8 cellular contexts compared by ENCODE assay signal in the genomic region with DNA sequence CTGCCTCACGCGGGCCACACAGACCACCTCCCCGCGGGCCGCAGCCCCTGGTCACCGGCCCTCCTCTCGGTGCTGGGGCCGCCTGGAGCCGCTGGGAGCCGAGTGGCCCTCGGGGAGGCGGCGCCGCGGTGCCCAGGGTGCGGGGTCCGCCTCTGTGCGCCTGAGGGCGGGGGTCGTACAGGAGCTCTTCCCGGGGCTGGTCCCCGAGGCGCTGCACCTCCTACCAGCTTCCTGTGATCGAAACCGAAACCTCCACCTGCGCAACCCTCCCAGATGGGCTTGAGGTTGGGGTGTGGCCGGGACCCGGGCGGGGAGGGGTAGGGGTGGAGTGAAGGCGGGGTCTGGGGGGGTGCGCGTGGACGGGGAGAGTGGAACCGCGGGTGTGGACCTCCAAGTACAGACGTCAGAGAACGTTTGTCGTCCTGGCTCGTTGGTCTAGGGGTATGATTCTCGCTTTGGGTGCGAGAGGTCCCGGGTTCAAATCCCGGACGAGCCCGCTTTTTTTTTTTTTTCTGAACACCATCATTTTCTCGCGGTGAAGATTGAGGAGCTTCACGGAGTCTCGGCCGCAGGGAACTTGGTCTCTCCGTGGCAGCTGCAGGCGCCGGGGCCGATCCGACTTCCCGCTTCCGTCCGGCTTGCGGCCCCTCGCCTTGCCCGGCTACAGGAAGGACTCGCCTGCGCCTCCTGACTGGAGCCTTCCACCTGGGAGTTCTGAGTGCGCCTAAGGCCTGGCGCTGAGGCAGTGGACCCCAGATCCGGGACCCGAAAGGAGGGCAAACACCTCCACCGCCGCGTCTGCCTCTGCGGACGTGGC. TPM values are rescaled to one million over a fixed set of nuclear protein-coding genes. Genes with fewer than 3 reads are reported as not detected.
DNase-seq lines count a peak whose midpoint lies in the region; ATAC-seq and TF ChIP-seq lines count a peak whose summit lies in the region.

No MANE protein-coding gene starts in this region.

- H3K36me3 ChIP-seq in ES-I3 (ENCODE audit: insufficient read depth, low read length) (no peaks in the 10 kb centered on the region), left lung (no peaks in the 10 kb centered on the region)

- peak; percentile 84 for DNase-seq in NCI-H460 (ENCODE audit: extremely low read depth, low read depth)
- DNase-seq in activated CD4-positive, alpha-beta T cell treated with anti-CD3 and anti-CD28 coated beads, Interleukin-2, amount 10 ng/mL, durations not matched to agents 24 days and 14 days, result peak; percentile 96
- peak; percentile 92 for DNase-seq in coronary artery (ENCODE audit: low spot score)
- DNase-seq in left lung, result peak; percentile 92 to 94
- DNase-seq in stimulated activated CD4-positive, alpha-beta T cell treated with anti-CD3 and anti-CD28 coated beads, Interleukin-2, amount 100 ng/mL, for 48 hours, result peak; percentile 75 to 84

- peaks cover 0 to 54% of the 10 kb centered on the region in 2 donors for H3K27me3 ChIP-seq in left lung

- H3K4me3 Mint-ChIP-seq in activated CD4-positive, alpha-beta T cell treated with anti-CD3 and anti-CD28 coated beads, Interleukin-2, amount 10 ng/mL, durations not matched to agents 24 days and 14 days, result peak overlapping the region; percentile 94

- H3K36me3 Mint-ChIP-seq in activated CD4-positive, alpha-beta T cell treated with anti-CD3 and anti-CD28 coated beads, Interleukin-2, amount 10 ng/mL, durations not matched to agents 24 days and 14 days (ENCODE audit: low read depth), result no peaks in the 10 kb centered on the region

- H3K4me3 ChIP-seq in coronary artery, result peak overlapping the region; percentile 84
- peak overlapping the region; percentile 57 to 80 for H3K4me3 ChIP-seq in left lung

- H3K4me1 ChIP-seq in ES-I3 (ENCODE audit: insufficient read depth, low read length), result no peaks in the 10 kb centered on the region
- H3K4me1 ChIP-seq in left lung, result peaks cover 0 to 17% of the 10 kb centered on the region in 2 donors

- H3K9me3 Mint-ChIP-seq in activated CD4-positive, alpha-beta T cell treated with anti-CD3 and anti-CD28 coated beads, Interleukin-2, amount 10 ng/mL, durations not matched to agents 24 days and 14 days, result no peaks in the 10 kb centered on the region

- H3K9me3 ChIP-seq in ES-I3 (ENCODE audit: control insufficient read depth, insufficient read depth, low read length) (no peaks in the 10 kb centered on the region), left lung (no peaks in the 10 kb centered on the region)

- peaks cover 18% of the 10 kb centered on the region for H3K27me3 Mint-ChIP-seq in activated CD4-positive, alpha-beta T cell treated with anti-CD3 and anti-CD28 coated beads, Interleukin-2, amount 10 ng/mL, durations not matched to agents 24 days and 14 days

- peak overlapping the region; percentile 90 for H3K27ac Mint-ChIP-seq in activated CD4-positive, alpha-beta T cell treated with anti-CD3 and anti-CD28 coated beads, Interleukin-2, amount 10 ng/mL, durations not matched to agents 24 days and 14 days

- H3K4me1 Mint-ChIP-seq in activated CD4-positive, alpha-beta T cell treated with anti-CD3 and anti-CD28 coated beads, Interleukin-2, amount 10 ng/mL, durations not matched to agents 24 days and 14 days, result peaks cover 29% of the 10 kb centered on the region

- intact Hi-C loops in activated CD4-positive, alpha-beta T cell treated with anti-CD3 and anti-CD28 coated beads, Interleukin-2, amount 10 ng/mL, durations not matched to agents 24 days and 14 days (cut with micrococcal nuclease), result loop anchor here (1.0 to 5.0 kb wide), 2 partner anchors 8 to 299 kb away; no protein-coding TSS in a partner anchor
- intact Hi-C loops in left lung (cut with DNase I), result no loop called here

- peak overlapping the region; percentile 87 to 92 for H3K27ac ChIP-seq in coronary artery
- H3K27ac ChIP-seq in left lung, result peak overlapping the region; percentile 83 to 89

- H3K9ac ChIP-seq in ES-I3 (ENCODE audit: low read depth, low read length), result peak overlapping the region; percentile 49

- TF ChIP-seq CTCF in coronary artery (IDR thresholded peaks at IDR 0.05), result no peak
- no peak for TF ChIP-seq CTCF in left lung (IDR thresholded peaks at IDR 0.05)

- ATAC-seq in HG02798 (IDR thresholded peaks at IDR 0.05; ENCODE audit: poor library complexity, unreplicated experiment) (peak; percentile 45), left lung (peak; percentile 94), GM18873 (IDR thresholded peaks at IDR 0.05; ENCODE audit: low FRiP score, unreplicated experiment) (no peak)

RNA-seq across cellular contexts. Expression of gene ZNF213, which starts 23.9 kb away (rescaled TPM):
- 4.5 and 5.0 TPM in 2 replicates for total RNA-seq in NCI-H460 (2014; rRNA removed; shearing (Covaris generic))
- 3.2 and 7.9 TPM in 2 replicates for polyA plus RNA-seq in NCI-H460 (2014; cell fraction: nucleus; rRNA removed)
- total RNA-seq in activated CD4-positive, alpha-beta T cell treated with anti-CD3 and anti-CD28 coated beads, Interleukin-2, amount 10 ng/mL, durations not matched to agents 24 days and 14 days, result 9.5 and 10.6 TPM in 2 replicates
- total RNA-seq in left lung, result 10 to 100 TPM in 1 of 2 donors, 1 to 10 TPM in 1; 8.4 to 12.0 TPM

RNA-seq across cellular contexts. Expression of gene OR1F1, which starts 29.3 kb away (rescaled TPM):
- total RNA-seq in NCI-H460 (2014; rRNA removed; shearing (Covaris generic)), result 0.58 and 0.67 TPM in 2 replicates
- not detected in 2 replicates for polyA plus RNA-seq in NCI-H460 (2014; cell fraction: nucleus; rRNA removed)
- total RNA-seq in activated CD4-positive, alpha-beta T cell treated with anti-CD3 and anti-CD28 coated beads, Interleukin-2, amount 10 ng/mL, durations not matched to agents 24 days and 14 days, result not detected in 2 replicates
- total RNA-seq in left lung, result not detected

RNA-seq across cellular contexts. Expression of gene ZNF205, which starts 46.3 kb away (rescaled TPM):
- 12.0 and 13.5 TPM in 2 replicates for total RNA-seq in NCI-H460 (2014; rRNA removed; shearing (Covaris generic))
- polyA plus RNA-seq in NCI-H460 (2014; cell fraction: nucleus; rRNA removed), result 22.6 and 32.1 TPM in 2 replicates
- 0.21 and 0.47 TPM in 2 replicates for total RNA-seq in activated CD4-positive, alpha-beta T cell treated with anti-CD3 and anti-CD28 coated beads, Interleukin-2, amount 10 ng/mL, durations not matched to agents 24 days and 14 days
- total RNA-seq in left lung, result 10 to 100 TPM in 1 of 2 donors, 1 to 10 TPM in 1; 9.7 to 11.8 TPM

RNA-seq across cellular contexts. Expression of gene ZSCAN10, which starts 59.6 kb away (rescaled TPM):
- total RNA-seq in NCI-H460 (2014; rRNA removed; shearing (Covaris generic)), result 0.05 and 0.38 TPM in 2 replicates
- polyA plus RNA-seq in NCI-H460 (2014; cell fraction: nucleus; rRNA removed), result 0.58 TPM in 1 of 2 replicates, not detected in the other
- not detected in 2 replicates for total RNA-seq in activated CD4-positive, alpha-beta T cell treated with anti-CD3 and anti-CD28 coated beads, Interleukin-2, amount 10 ng/mL, durations not matched to agents 24 days and 14 days
- total RNA-seq in left lung, result not detected
